Comparison of ENCODE assay signal across 8 cellular contexts in genomic region chr5:73437126-73438047, GRCh38. TPM values are rescaled to one million over a fixed set of nuclear protein-coding genes. Genes with fewer than 3 reads are reported as not detected.
A peak's percentile ranks its signal among the peaks of the same experiment; 100 is the strongest.
DNase-seq lines count a peak whose midpoint lies in the region; ATAC-seq and TF ChIP-seq lines count a peak whose summit lies in the region.

No MANE protein-coding gene starts in this region.

- intact Hi-C loops in colonic mucosa (cut with DNase I), result no loop called here
- intact Hi-C loops in activated T-helper 2 cell treated with anti-CD3 and anti-CD28 coated beads, Interferon-gamma antibody, Interleukin-2, Interleukin-4, amounts not matched to agents 10 μg/mL and 5 μg/mL and 100 μg/mL, durations not matched to agents 14 hours and 24 hours and 36 hours (cut with micrococcal nuclease), result loop anchor here (2.0 kb wide), 3 partner anchors 13 to 135 kb away; no protein-coding TSS in a partner anchor

- H2AFZ ChIP-seq in mesenchymal stem cell (ENCODE audit: low read depth, low read length), result peak overlapping the region; percentile 10

- peak overlapping the region; percentile 29 for H4K8ac ChIP-seq in mesenchymal stem cell (ENCODE audit: low read length)

- no peak overlapping the region for H3K9ac ChIP-seq in colonic mucosa (ENCODE audit: low read depth in 2 of 2, low read length in 2 of 2)
- H3K9ac ChIP-seq in mesenchymal stem cell (ENCODE audit: low read length), result peak overlapping the region; percentile 35

- DNase-seq in GM03348 (ENCODE audit: low spot score) (peak; percentile 88), NCI-H2196 treated with DMSO at 0.1 percent for 48 hours (lab: John Stamatoyannopoulos, UW; ENCODE audit: unreplicated experiment) (peak; percentile 13), colonic mucosa (peak; percentile 61), mesenchymal stem cell (peak; percentile 68), inferior parietal cortex (ENCODE audit: extremely low spot score) (no peak), medulla oblongata (ENCODE audit: extremely low spot score) (no peak)
- DNase-seq in activated T-helper 2 cell treated with anti-CD3 and anti-CD28 coated beads, Interferon-gamma antibody, Interleukin-2, Interleukin-4, amounts not matched to agents 10 μg/mL and 5 μg/mL and 100 μg/mL, durations not matched to agents 14 hours and 24 hours and 36 hours (ENCODE audit: low spot score), result no peak

- no peak for ATAC-seq in HG02938 (IDR thresholded peaks at IDR 0.05; ENCODE audit: unreplicated experiment)

- peak overlapping the region; percentile 87 to 93 for H3K18ac ChIP-seq in mesenchymal stem cell (ENCODE audit: low read depth in 1 of 2, low read length in 2 of 2)

- peaks cover 81% of the 10 kb centered on the region for H3K27me3 Mint-ChIP-seq in activated T-helper 2 cell treated with anti-CD3 and anti-CD28 coated beads, Interferon-gamma antibody, Interleukin-2, Interleukin-4, amounts not matched to agents 10 μg/mL and 5 μg/mL and 100 μg/mL, durations not matched to agents 14 hours and 24 hours and 36 hours (ENCODE audit: low read depth)

- H3K9me3 Mint-ChIP-seq in activated T-helper 2 cell treated with anti-CD3 and anti-CD28 coated beads, Interferon-gamma antibody, Interleukin-2, Interleukin-4, amounts not matched to agents 10 μg/mL and 5 μg/mL and 100 μg/mL, durations not matched to agents 14 hours and 24 hours and 36 hours, result no peaks in the 10 kb centered on the region

- WGBS in mesenchymal stem cell, result 1% methylated on average over 66 of the region's 76 CpGs

- H3K4ac ChIP-seq in mesenchymal stem cell (ENCODE audit: low read depth in 1 of 2, low read length in 2 of 2), result peak overlapping the region; percentile 57 to 86

- peak overlapping the region; percentile 98 for H4K91ac ChIP-seq in mesenchymal stem cell (ENCODE audit: low read length)

- no peaks in the 10 kb centered on the region for H3K36me3 Mint-ChIP-seq in activated T-helper 2 cell treated with anti-CD3 and anti-CD28 coated beads, Interferon-gamma antibody, Interleukin-2, Interleukin-4, amounts not matched to agents 10 μg/mL and 5 μg/mL and 100 μg/mL, durations not matched to agents 14 hours and 24 hours and 36 hours (ENCODE audit: low read depth)

- no peak overlapping the region for H3K27ac Mint-ChIP-seq in activated T-helper 2 cell treated with anti-CD3 and anti-CD28 coated beads, Interferon-gamma antibody, Interleukin-2, Interleukin-4, amounts not matched to agents 10 μg/mL and 5 μg/mL and 100 μg/mL, durations not matched to agents 14 hours and 24 hours and 36 hours

- H3K9me3 ChIP-seq in colonic mucosa (no peaks in the 10 kb centered on the region), mesenchymal stem cell (ENCODE audit: control insufficient read depth, low read length) (no peaks in the 10 kb centered on the region)

- no peak overlapping the region for H3K4me3 Mint-ChIP-seq in activated T-helper 2 cell treated with anti-CD3 and anti-CD28 coated beads, Interferon-gamma antibody, Interleukin-2, Interleukin-4, amounts not matched to agents 10 μg/mL and 5 μg/mL and 100 μg/mL, durations not matched to agents 14 hours and 24 hours and 36 hours (ENCODE audit: low read depth)

- H3K27ac ChIP-seq in colonic mucosa (no peak overlapping the region), mesenchymal stem cell (ENCODE audit: low read length, poor library complexity, severe bottlenecking) (peak overlapping the region; percentile 86)

- H3K4me1 ChIP-seq in colonic mucosa (peaks cover 10% of the 10 kb centered on the region), mesenchymal stem cell (ENCODE audit: control insufficient read depth, insufficient read depth, low read depth, low read length) (peaks cover 17% of the 10 kb centered on the region)

- peaks cover 1% of the 10 kb centered on the region for H3K79me1 ChIP-seq in mesenchymal stem cell (replicated peaks; ENCODE audit: low read length, poor library complexity, severe bottlenecking)

- H3K4me3 ChIP-seq in colonic mucosa, result peak overlapping the region; percentile 31
- peak overlapping the region; percentile 29 to 54 for H3K4me3 ChIP-seq in mesenchymal stem cell (ENCODE audit: insufficient read depth in 1 of 2, low read depth in 1 of 2, low read length in 2 of 2)

- H3K27me3 ChIP-seq in colonic mucosa (peaks cover 90% of the 10 kb centered on the region), mesenchymal stem cell (ENCODE audit: control insufficient read depth in 1 of 2, insufficient read depth in 1 of 2, low read length in 2 of 2) (peaks cover 5 to 96% of the 10 kb centered on the region in 2 experiments)

- H2BK12ac ChIP-seq in mesenchymal stem cell (ENCODE audit: low read length in 2 of 2), result peak overlapping the region; percentile 19 to 93

- peak overlapping the region; percentile 89 for H3K4me2 ChIP-seq in mesenchymal stem cell (ENCODE audit: low read length, poor library complexity, severe bottlenecking)

- peak overlapping the region; percentile 86 for H2BK15ac ChIP-seq in mesenchymal stem cell (ENCODE audit: low read depth, poor library complexity, severe bottlenecking)

- peaks cover 3% of the 10 kb centered on the region for H3K4me1 Mint-ChIP-seq in activated T-helper 2 cell treated with anti-CD3 and anti-CD28 coated beads, Interferon-gamma antibody, Interleukin-2, Interleukin-4, amounts not matched to agents 10 μg/mL and 5 μg/mL and 100 μg/mL, durations not matched to agents 14 hours and 24 hours and 36 hours (ENCODE audit: low read depth)

- H2AK5ac ChIP-seq in mesenchymal stem cell (ENCODE audit: low read length, severe bottlenecking), result peak overlapping the region; percentile 19

- no peak for TF ChIP-seq CTCF in colonic mucosa (IDR thresholded peaks at IDR 0.05)

- peak overlapping the region in 1 of 2 experiments; percentile 89 for H3K23ac ChIP-seq in mesenchymal stem cell (ENCODE audit: low read length in 2 of 2)

- H3K14ac ChIP-seq in mesenchymal stem cell (ENCODE audit: low read length in 2 of 2), result no peak overlapping the region

- H2BK5ac ChIP-seq in mesenchymal stem cell (ENCODE audit: low read depth, low read length, poor library complexity, severe bottlenecking), result peak overlapping the region; percentile 84

- H2BK120ac ChIP-seq in mesenchymal stem cell (ENCODE audit: low read depth, low read length), result no peak overlapping the region

- no peaks in the 10 kb centered on the region for H3K36me3 ChIP-seq in colonic mucosa
- H3K36me3 ChIP-seq in mesenchymal stem cell (ENCODE audit: control insufficient read depth in 1 of 2, insufficient read depth in 2 of 2, low read depth in 1 of 2, low read length in 2 of 2), result no peaks in the 10 kb centered on the region

RNA-seq across cellular contexts. Expression of gene FOXD1, which starts 11.2 kb away (rescaled TPM):
- under 1 TPM; 0.17 to 0.24 TPM for total RNA-seq in colonic mucosa
- 5.7 TPM for polyA plus RNA-seq in mesenchymal stem cell (2013, experiment 1 of 2)
- polyA plus RNA-seq in mesenchymal stem cell (2013, experiment 2 of 2), result 5.4 TPM
- total RNA-seq in activated T-helper 2 cell treated with anti-CD3 and anti-CD28 coated beads, Interferon-gamma antibody, Interleukin-2, Interleukin-4, amounts not matched to agents 10 μg/mL and 5 μg/mL and 100 μg/mL, durations not matched to agents 14 hours and 24 hours and 36 hours, result 0.11 and 0.25 TPM in 2 replicates

Comparison
In these comparisons a context has a peak if more than half of its experiments do, and no peak if none do; other contexts are left out.
1. DNase-seq: peak in GM03348 (single experiment), NCI-H2196 treated with DMSO at 0.1 percent for 48 hours (single experiment), colonic mucosa (single experiment) and mesenchymal stem cell (single experiment); none in inferior parietal cortex (single experiment), activated T-helper 2 cell treated with anti-CD3 and anti-CD28 coated beads, Interferon-gamma antibody, Interleukin-2, Interleukin-4, amounts not matched to agents 10 μg/mL and 5 μg/mL and 100 μg/mL, durations not matched to agents 14 hours and 24 hours and 36 hours (single experiment) and medulla oblongata (single experiment).